19 cellular contexts compared by ENCODE assay signal in genomic region chr4:1069394-1069793, GRCh38. TPM values are rescaled to one million over a fixed set of nuclear protein-coding genes. Genes with fewer than 3 reads are reported as not detected.
DNase-seq lines count a peak whose midpoint lies in the region; ATAC-seq and TF ChIP-seq lines count a peak whose summit lies in the region.
"Had no signal": no experiment of that assay in that cellular context is flagged by ENCODE, and none has a peak within 500 bp of the region (broad histone marks: within the 10 kb centered on the region; RNA-seq: fewer than 3 reads in every experiment).

No MANE protein-coding gene starts in this region.

- no peak for TF ChIP-seq EP300 in Ishikawa (IDR thresholded peaks at IDR 0.05; ENCODE audit: borderline replicate concordance)

- H3K4me3 ChIP-seq in coronary artery = no peak overlapping the region
- H3K4me3 ChIP-seq: GM23248 had no signal

- no peak for TF ChIP-seq CTCF in coronary artery (IDR thresholded peaks at IDR 0.05)

- DNase-seq in coronary artery (ENCODE audit: low spot score) = peak; percentile 47
- peak; percentile 2 for DNase-seq in posterior vena cava (ENCODE audit: low spot score)
- no peak for DNase-seq in activated CD4-positive, alpha-beta T cell treated with anti-CD3 and anti-CD28 coated beads, Interleukin-2, amount 50 U/mL, for 1 hour
- no peak for DNase-seq in dedifferentiated amniotic fluid mesenchymal stem cell (ENCODE audit: extremely low spot score)
- DNase-seq: C1 segment of cervical spinal cord; Calu3; CD4-positive, alpha-beta memory T cell; COR-L47; DMS53; DMS79 treated with DMSO at 0.1 percent for 48 hours; GF-D8; GM23248; H7; HCEC 1CT had no signal

- ATAC-seq in GM18867 (IDR thresholded peaks at IDR 0.05; ENCODE audit: unreplicated experiment) = no peak

- TF ChIP-seq RAD21 in Ishikawa (IDR thresholded peaks at IDR 0.05; ENCODE audit: low read depth) = no peak

- no peak overlapping the region for H3K27ac ChIP-seq in coronary artery
- H3K27ac ChIP-seq: GM23248 had no signal

- intact Hi-C loops in posterior vena cava (cut with DNase I) = no loop called here

TF ChIP-seq in Ishikawa, 13 proteins besides CTCF, POLR2A, EP300 and RAD21:
- TF ChIP-seq USF1 (IDR thresholded peaks at IDR 0.05) = peak; percentile 33; the same call in 1 of the 2 replicates
- TF ChIP-seq TCF12 (IDR thresholded peaks at IDR 0.05; ENCODE audit: low read depth) = no peak
TF ChIP-seq in Ishikawa: peak in this region for 1.

RNA-seq across cellular contexts. Expression of gene RNF212, which starts 44.0 kb away (rescaled TPM):
- total RNA-seq in posterior vena cava = 1 to 10 TPM in 1 of 2 donors, under 1 TPM in 1; 0.76 to 4.0 TPM
- total RNA-seq: A172, Calu3, Daoy, G401 had no signal

RNA-seq across cellular contexts. Expression of gene FGFRL1, which starts 58.0 kb away (rescaled TPM):
- 10 to 100 TPM; 16.2 to 20.7 TPM for total RNA-seq in posterior vena cava

Comparison
In these comparisons a context has a peak if more than half of its experiments do, and no peak if none do; other contexts are left out.
1. DNase-seq: peak in coronary artery (single experiment) and posterior vena cava (single experiment); none in activated CD4-positive, alpha-beta T cell treated with anti-CD3 and anti-CD28 coated beads, Interleukin-2, amount 50 U/mL, for 1 hour (single experiment) and dedifferentiated amniotic fluid mesenchymal stem cell (single experiment).